ENCODE assay signal across 28 cellular contexts in the genomic region with DNA sequence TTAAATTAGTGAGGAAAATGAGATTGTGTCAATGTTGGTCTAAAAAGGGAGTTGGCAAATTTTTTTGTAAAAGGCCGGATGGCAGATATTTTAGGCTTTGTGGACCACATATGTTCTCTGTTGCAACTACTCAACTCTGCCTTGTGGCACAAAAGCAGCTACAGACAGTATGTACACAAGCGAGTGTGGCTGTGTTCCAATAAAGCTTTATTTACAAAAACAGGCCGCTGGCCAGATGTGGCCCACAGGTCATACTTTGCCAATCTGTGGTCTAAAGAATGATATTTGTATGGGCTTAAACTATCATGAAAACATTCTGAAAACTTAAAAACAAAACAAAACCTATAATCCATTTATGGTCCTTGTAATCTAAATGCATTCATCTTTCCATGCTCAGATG.
"Had no signal": no experiment of that assay in that cellular context is flagged by ENCODE, and none has a peak within 500 bp of the region (broad histone marks: within the 10 kb centered on the region; RNA-seq: fewer than 3 reads in every experiment).

No MANE protein-coding gene starts in this region.

- H3K9ac ChIP-seq: parathyroid adenoma had no signal

- H3K79me2 ChIP-seq: parathyroid adenoma had no signal

- H3K4me2 ChIP-seq: smooth muscle cell had no signal

- H3K9me3 ChIP-seq: heart right ventricle, left lung, mucosa of descending colon, suprapubic skin, vagina had no signal

- H2AFZ ChIP-seq: parathyroid adenoma had no signal

- DNase-seq: dermis blood vessel endothelial cell; effector memory CD8-positive, alpha-beta T cell; erythroblast; foreskin melanocyte; glutamatergic neuron; heart right ventricle; hippocampal formation; left cardiac atrium; left lung; mesenchymal stem cell; mucosa of descending colon; naive B cell; stimulated activated CD4-positive, alpha-beta T cell treated with anti-CD3 and anti-CD28 coated beads, Interleukin-12 subunit alpha, Interleukin-12 subunit beta, amount 100 ng/mL, for 4 hours; stimulated activated CD4-positive, alpha-beta T cell treated with anti-CD3 and anti-CD28 coated beads, Interleukin-1b, Interleukin-23, amount 100 ng/mL, for 48 hours; stimulated activated CD4-positive, alpha-beta T cell treated with anti-CD3 and anti-CD28 coated beads, Interleukin-4, amount 100 ng/mL, for 1 hour; stimulated activated CD8-positive, alpha-beta memory T cell treated with anti-CD3 and anti-CD28 coated beads, Interleukin-4, amount 100 ng/mL, for 48 hours; stimulated activated naive CD4-positive, alpha-beta T cell; stimulated activated naive CD8-positive, alpha-beta T cell treated with anti-CD3 and anti-CD28 coated beads, Interleukin-15, amount 100 ng/mL, for 72 hours; trophoblast cell had no signal

- H3K27ac ChIP-seq: coronary artery, heart right ventricle, left lung, parathyroid adenoma, suprapubic skin, vagina had no signal

- ATAC-seq: effector memory CD8-positive, alpha-beta T cell; heart right ventricle; left cardiac atrium; left lung; mucosa of descending colon; natural killer cell treated with Interleukin-12 subunit alpha and Interleukin-12 subunit beta and Interleukin-15 and Interleukin-18, amount 100 ng/mL, for 72 hours; sciatic nerve; stimulated activated naive CD8-positive, alpha-beta T cell treated with anti-CD3 and anti-CD28 coated beads, Interleukin-15, amount 100 ng/mL, for 72 hours had no signal

- FAIRE-seq: endometrium, islet of Langerhans had no signal

- H3K4me3 ChIP-seq: coronary artery, heart right ventricle, left lung, mucosa of descending colon, smooth muscle cell, suprapubic skin, vagina had no signal

- H3K36me3 ChIP-seq: heart right ventricle, left lung, suprapubic skin, vagina had no signal

- H3K4me1 ChIP-seq: left lung, parathyroid adenoma, suprapubic skin, vagina had no signal

- H3K27me3 ChIP-seq: heart right ventricle, left lung, suprapubic skin, vagina had no signal
